In the genomic region with DNA sequence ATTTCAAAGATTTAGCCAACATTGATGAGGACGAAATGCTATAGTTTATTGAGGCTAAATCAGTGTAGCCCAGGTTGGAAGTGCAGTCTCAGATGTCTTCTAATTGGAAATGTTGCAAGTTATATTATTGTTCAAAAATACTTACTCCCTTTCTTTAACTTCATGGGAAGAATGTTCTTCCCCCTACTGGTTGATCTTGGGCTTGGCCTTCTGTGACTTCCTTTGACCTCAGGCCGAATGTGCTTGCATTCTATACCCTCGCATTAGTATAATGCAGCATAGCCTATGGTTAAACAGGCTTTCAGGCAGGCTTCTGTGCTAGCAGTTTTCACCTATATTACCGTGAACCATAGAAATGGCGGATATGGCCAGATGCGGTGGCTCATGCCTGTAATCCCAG, we compare ENCODE assay signal across 1 cellular context.
TF ChIP-seq lines count a peak whose summit lies in the region.

No MANE protein-coding gene starts in this region.

TF ChIP-seq in K562, 482 proteins besides CTCF, POLR2A, EP300 and RAD21 (continued from another document):
- TF ChIP-seq, protein P1, sequence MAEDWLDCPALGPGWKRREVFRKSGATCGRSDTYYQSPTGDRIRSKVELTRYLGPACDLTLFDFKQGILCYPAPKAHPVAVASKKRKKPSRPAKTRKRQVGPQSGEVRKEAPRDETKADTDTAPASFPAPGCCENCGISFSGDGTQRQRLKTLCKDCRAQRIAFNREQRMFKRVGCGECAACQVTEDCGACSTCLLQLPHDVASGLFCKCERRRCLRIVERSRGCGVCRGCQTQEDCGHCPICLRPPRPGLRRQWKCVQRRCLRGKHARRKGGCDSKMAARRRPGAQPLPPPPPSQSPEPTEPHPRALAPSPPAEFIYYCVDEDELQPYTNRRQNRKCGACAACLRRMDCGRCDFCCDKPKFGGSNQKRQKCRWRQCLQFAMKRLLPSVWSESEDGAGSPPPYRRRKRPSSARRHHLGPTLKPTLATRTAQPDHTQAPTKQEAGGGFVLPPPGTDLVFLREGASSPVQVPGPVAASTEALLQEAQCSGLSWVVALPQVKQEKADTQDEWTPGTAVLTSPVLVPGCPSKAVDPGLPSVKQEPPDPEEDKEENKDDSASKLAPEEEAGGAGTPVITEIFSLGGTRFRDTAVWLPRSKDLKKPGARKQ (CRISPR knock-in tag; IDR thresholded peaks at IDR 0.05): no peak
- TF ChIP-seq, protein P2, sequence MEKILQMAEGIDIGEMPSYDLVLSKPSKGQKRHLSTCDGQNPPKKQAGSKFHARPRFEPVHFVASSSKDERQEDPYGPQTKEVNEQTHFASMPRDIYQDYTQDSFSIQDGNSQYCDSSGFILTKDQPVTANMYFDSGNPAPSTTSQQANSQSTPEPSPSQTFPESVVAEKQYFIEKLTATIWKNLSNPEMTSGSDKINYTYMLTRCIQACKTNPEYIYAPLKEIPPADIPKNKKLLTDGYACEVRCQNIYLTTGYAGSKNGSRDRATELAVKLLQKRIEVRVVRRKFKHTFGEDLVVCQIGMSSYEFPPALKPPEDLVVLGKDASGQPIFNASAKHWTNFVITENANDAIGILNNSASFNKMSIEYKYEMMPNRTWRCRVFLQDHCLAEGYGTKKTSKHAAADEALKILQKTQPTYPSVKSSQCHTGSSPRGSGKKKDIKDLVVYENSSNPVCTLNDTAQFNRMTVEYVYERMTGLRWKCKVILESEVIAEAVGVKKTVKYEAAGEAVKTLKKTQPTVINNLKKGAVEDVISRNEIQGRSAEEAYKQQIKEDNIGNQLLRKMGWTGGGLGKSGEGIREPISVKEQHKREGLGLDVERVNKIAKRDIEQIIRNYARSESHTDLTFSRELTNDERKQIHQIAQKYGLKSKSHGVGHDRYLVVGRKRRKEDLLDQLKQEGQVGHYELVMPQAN (IDR thresholded peaks at IDR 0.05; ENCODE audit: borderline replicate concordance): no peak
- TF ChIP-seq, protein P3, sequence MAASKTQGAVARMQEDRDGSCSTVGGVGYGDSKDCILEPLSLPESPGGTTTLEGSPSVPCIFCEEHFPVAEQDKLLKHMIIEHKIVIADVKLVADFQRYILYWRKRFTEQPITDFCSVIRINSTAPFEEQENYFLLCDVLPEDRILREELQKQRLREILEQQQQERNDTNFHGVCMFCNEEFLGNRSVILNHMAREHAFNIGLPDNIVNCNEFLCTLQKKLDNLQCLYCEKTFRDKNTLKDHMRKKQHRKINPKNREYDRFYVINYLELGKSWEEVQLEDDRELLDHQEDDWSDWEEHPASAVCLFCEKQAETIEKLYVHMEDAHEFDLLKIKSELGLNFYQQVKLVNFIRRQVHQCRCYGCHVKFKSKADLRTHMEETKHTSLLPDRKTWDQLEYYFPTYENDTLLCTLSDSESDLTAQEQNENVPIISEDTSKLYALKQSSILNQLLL (CRISPR knock-in tag; IDR thresholded peaks at IDR 0.05; ENCODE audit: borderline replicate concordance): no peak
- TF ChIP-seq CXXC5 (CRISPR knock-in tag; IDR thresholded peaks at IDR 0.05) (no peak), ZKSCAN1 (IDR thresholded peaks at IDR 0.05; ENCODE audit: low read depth, low read length) (no peak)
